In genomic region chr10:76001019-76001418, GRCh38 we compare ENCODE assay signal across 26 cellular contexts.
"Had no signal": no experiment of that assay in that cellular context is flagged by ENCODE, and none has a peak within 500 bp of the region (broad histone marks: within the 10 kb centered on the region; RNA-seq: fewer than 3 reads in every experiment).

No MANE protein-coding gene starts in this region.

- H3K4me3 ChIP-seq: adrenal gland, body of pancreas, cardiac muscle cell, Peyer's patch, SJCRH30 had no signal

- H3K27me3 ChIP-seq: adrenal gland, body of pancreas, cardiac muscle cell, Peyer's patch, SJCRH30 had no signal

- H3K9ac ChIP-seq: SK-N-SH had no signal

- H3K4me2 ChIP-seq: SK-N-SH had no signal

- ATAC-seq: activated CD4-positive, alpha-beta T cell treated with anti-CD3 and anti-CD28 coated beads for 36 hours; activated T-cell treated with anti-CD3 and anti-CD28 coated beads, Interleukin-2, amount 50 U/mL, for 72 hours; body of pancreas had no signal

- H3K4me1 ChIP-seq: adrenal gland, body of pancreas, Peyer's patch, SJCRH30 had no signal

- H3K27ac ChIP-seq: adrenal gland, body of pancreas, cardiac muscle cell, Peyer's patch, RWPE1, SJCRH30, VCaP had no signal

- DNase-seq: activated CD4-positive, alpha-beta memory T cell treated with anti-CD3 and anti-CD28 coated beads, Interleukin-2, amount 10 ng/mL, durations not matched to agents 7 days and 5 days; activated CD4-positive, alpha-beta T cell treated with anti-CD3 and anti-CD28 coated beads for 36 hours; activated CD4-positive, alpha-beta T cell treated with anti-CD3 and anti-CD28 coated beads, Interleukin-2, amount 50 U/mL, for 1 hour; activated CD4-positive, CD25-positive, alpha-beta regulatory T cell; activated CD8-positive, alpha-beta memory T cell treated with anti-CD3 and anti-CD28 coated beads, Interleukin-2, amount 50 U/mL, for 4 hours; activated gamma-delta T cell treated with Interleukin-2 at 50 U/mL for 16 hours; activated naive CD4-positive, alpha-beta T cell treated with anti-CD3 and anti-CD28 coated beads, Interleukin-2, amount 50 U/mL, for 16 hours; activated naive CD8-positive, alpha-beta T cell treated with anti-CD3 and anti-CD28 coated beads, Interleukin-2, amount 10 ng/mL, durations not matched to agents 7 days and 5 days; activated T-cell treated with anti-CD3 and anti-CD28 coated beads, Interleukin-2, amount 50 U/mL, for 72 hours; adrenal gland; anterior cingulate cortex; body of pancreas; NCI-H1092; NCI-H1417; NCI-H1930; NCI-H226; NK-92 treated with Interleukin-12 subunit alpha and Interleukin-12 subunit beta, amount 100 ng/mL, for 24 hours; OCI-M1; Peyer's patch; Right ventricle myocardium superior; SJCRH30; SK-N-SH; T-helper 1 cell had no signal

- H3K9me3 ChIP-seq: adrenal gland, body of pancreas, Peyer's patch, SJCRH30, SK-N-SH had no signal

- H3K36me3 ChIP-seq: adrenal gland, cardiac muscle cell, Peyer's patch, SJCRH30 had no signal

- H3K9me2 ChIP-seq: SK-N-SH had no signal
